In genomic region chr16:71484006-71484893, GRCh38 we compare ENCODE assay signal across 8 cellular contexts. TPM values are rescaled to one million over a fixed set of nuclear protein-coding genes. Genes with fewer than 3 reads are reported as not detected.
DNase-seq lines count a peak whose midpoint lies in the region; ATAC-seq and TF ChIP-seq lines count a peak whose summit lies in the region.

No MANE protein-coding gene starts in this region.

- H3K9me3 ChIP-seq in adrenal gland (replicated peaks in 1 of 3) (no peaks in the 10 kb centered on the region), heart right ventricle (no peaks in the 10 kb centered on the region), upper lobe of left lung (no peaks in the 10 kb centered on the region)

- no peak for TF ChIP-seq CTCF in GM12865 (IDR thresholded peaks at IDR 0.05; ENCODE audit: insufficient read depth, low read depth, low read length, missing control alignments)
- no peak for TF ChIP-seq CTCF in adrenal gland (IDR thresholded peaks at IDR 0.05)
- TF ChIP-seq CTCF in heart right ventricle (IDR thresholded peaks at IDR 0.05), result no peak
- peak in 1 of 6 experiments; percentile 14 for TF ChIP-seq CTCF in upper lobe of left lung (IDR thresholded peaks at IDR 0.05)

- H3K27me3 ChIP-seq in adrenal gland, result no peaks in the 10 kb centered on the region
- no peaks in the 10 kb centered on the region for H3K27me3 ChIP-seq in heart right ventricle
- H3K27me3 ChIP-seq in upper lobe of left lung, result no peaks in the 10 kb centered on the region

- H3K36me3 ChIP-seq in adrenal gland (replicated peaks in 1 of 2), result no peaks in the 10 kb centered on the region
- peaks cover 0 to 10% (median 0%) of the 10 kb centered on the region in 9 donors for H3K36me3 ChIP-seq in heart right ventricle
- H3K36me3 ChIP-seq in upper lobe of left lung, result no peaks in the 10 kb centered on the region

- no peak for TF ChIP-seq EP300 in upper lobe of left lung (IDR thresholded peaks at IDR 0.05)

- intact Hi-C loops in adrenal gland (cut with DNase I), result no loop called here
- intact Hi-C loops in heart right ventricle (cut with DNase I), result loop anchor here in 7 of 10 donors (1.0 to 2.0 kb wide), 3 partner anchors 21 to 23 kb away; partner anchors contain the start of gene ZNF23 (in 6 of the 7)
- intact Hi-C loops in posterior cingulate gyrus (cut with DNase I), result loop anchor here (1.0 kb wide), 1 partner anchor 22 kb away; the partner anchor contains the start of gene ZNF23

- H3K27ac ChIP-seq in adrenal gland, result peak overlapping the region; percentile 81 to 98 (median 97)
- peak overlapping the region; percentile 79 to 99 (median 94) for H3K27ac ChIP-seq in heart right ventricle
- peak overlapping the region; percentile 93 to 99 (median 96) for H3K27ac ChIP-seq in upper lobe of left lung

- WGBS in adrenal gland, 4 donors, result 1% methylated on average over 19 to 44 of the region's 44 CpGs
- WGBS in heart right ventricle, 2 donors, result 0 to 1% methylated on average over 44 of the region's 44 CpGs
- WGBS in upper lobe of left lung, 2 donors, result 2% methylated on average over 18 to 29 of the region's 44 CpGs

- peak; percentile 80 to 87 for TF ChIP-seq POLR2A in adrenal gland (IDR thresholded peaks at IDR 0.05)
- TF ChIP-seq POLR2A in upper lobe of left lung (IDR thresholded peaks at IDR 0.05), result peak in 3 of 4 donors; percentile 37 to 84 (median 79)

- ATAC-seq in HG02759 (IDR thresholded peaks at IDR 0.05; ENCODE audit: unreplicated experiment) (peak; percentile 91), heart right ventricle (peak; percentile 96 to 99 (median 98)), upper lobe of left lung (ENCODE audit: low FRiP score in 2 of 2) (peak; percentile 96 to 98)

- H3K4me3 ChIP-seq in GM12865 (ENCODE audit: low read depth, low read length), result peak overlapping the region; percentile 75
- H3K4me3 ChIP-seq in adrenal gland, result peak overlapping the region in 3 of 4 donors; percentile 76 to 95 (median 87)
- peak overlapping the region; percentile 61 to 99 (median 78) for H3K4me3 ChIP-seq in heart right ventricle
- H3K4me3 ChIP-seq in upper lobe of left lung, result peak overlapping the region; percentile 68 to 97 (median 96)

- DNase-seq in GM12865 (ENCODE audit: low read depth) (peak; percentile 92), NCI-H1417 (lab: John Stamatoyannopoulos, UW) (peak; percentile 78 to 93 (median 80)), T follicular helper cell (ENCODE audit: low read depth) (peak; percentile 75), adrenal gland (peak; percentile 84 to 96 (median 91)), heart right ventricle (peak; percentile 78 to 90), posterior cingulate gyrus (peak; percentile 82 to 98 (median 90)), upper lobe of left lung (peak; percentile 89 to 93)

- H3K4me1 ChIP-seq in adrenal gland (replicated peaks in 1 of 2) (peaks cover 3 to 12% of the 10 kb centered on the region in 2 donors), heart right ventricle (peaks cover 0 to 14% (median 10%) of the 10 kb centered on the region in 9 donors), upper lobe of left lung (peaks cover 4 to 12% (median 9%) of the 10 kb centered on the region in 4 donors)

RNA-seq across cellular contexts. Expression of gene ZNF19, which starts 4.9 kb away (rescaled TPM):
- total RNA-seq in adrenal gland (10 to 100 TPM in 1 of 8 donors, 1 to 10 TPM in 6, under 1 TPM in 1; 0.24 to 10.4 (median 6.8) TPM), heart right ventricle (1 to 10 TPM in 9 of 10 donors, under 1 TPM in 1; 0.59 to 3.4 (median 1.5) TPM), upper lobe of left lung (10 to 100 TPM in 5 of 6 donors, 1 to 10 TPM in 1; 9.4 to 44.0 (median 18.6) TPM)
- polyA plus RNA-seq in adrenal gland (1 to 10 TPM; 2.6 to 4.2 (median 3.9) TPM), heart right ventricle (1 to 10 TPM in 1 of 2 donors, under 1 TPM in 1; 0.93 to 2.0 TPM)

RNA-seq across cellular contexts. Expression of gene ZNF23, which starts 22.2 kb away (rescaled TPM):
- total RNA-seq in adrenal gland (1 to 10 TPM; 1.7 to 9.2 (median 6.7) TPM), heart right ventricle (1 to 10 TPM; 4.7 to 6.9 (median 5.8) TPM), upper lobe of left lung (10 to 100 TPM in 3 of 6 donors, 1 to 10 TPM in 3; 7.1 to 28.3 (median 12.5) TPM)
- polyA plus RNA-seq in adrenal gland (10 to 100 TPM; 11.0 to 34.2 (median 16.6) TPM), heart right ventricle (10 to 100 TPM in 1 of 2 donors, 1 to 10 TPM in 1; 3.7 to 12.4 TPM)

RNA-seq across cellular contexts. Expression of gene CHST4, which starts 42.0 kb away (rescaled TPM):
- total RNA-seq in adrenal gland (1 to 10 TPM; 1.7 to 7.6 (median 2.9) TPM), heart right ventricle (under 1 TPM in 1 of 10 donors, not detected in 9; 0.09 TPM), upper lobe of left lung (1 to 10 TPM in 1 of 6 donors, under 1 TPM in 2, not detected in 3; 0.34 to 2.2 (median 0.98) TPM)
- polyA plus RNA-seq in adrenal gland (1 to 10 TPM in 1 of 3 donors, under 1 TPM in 2; 0.47 to 1.9 (median 0.64) TPM), heart right ventricle (not detected)

RNA-seq across cellular contexts. Expression of gene TLE7, which starts 42.4 kb away (rescaled TPM):
- total RNA-seq in adrenal gland (not detected), heart right ventricle (not detected), upper lobe of left lung (not detected)
- polyA plus RNA-seq in adrenal gland (not detected), heart right ventricle (not detected)

Comparison
In these comparisons a context has a peak if more than half of its experiments do, and no peak if none do; other contexts are left out.
1. Peak in every context shown above with its lines: DNase-seq, ATAC-seq, H3K4me3 ChIP-seq and H3K27ac ChIP-seq.
2. intact Hi-C loops: an anchor here in heart right ventricle (1.0 to 2.0 kb wide) and posterior cingulate gyrus (1.0 kb wide); none called in adrenal gland.